In the genomic region with DNA sequence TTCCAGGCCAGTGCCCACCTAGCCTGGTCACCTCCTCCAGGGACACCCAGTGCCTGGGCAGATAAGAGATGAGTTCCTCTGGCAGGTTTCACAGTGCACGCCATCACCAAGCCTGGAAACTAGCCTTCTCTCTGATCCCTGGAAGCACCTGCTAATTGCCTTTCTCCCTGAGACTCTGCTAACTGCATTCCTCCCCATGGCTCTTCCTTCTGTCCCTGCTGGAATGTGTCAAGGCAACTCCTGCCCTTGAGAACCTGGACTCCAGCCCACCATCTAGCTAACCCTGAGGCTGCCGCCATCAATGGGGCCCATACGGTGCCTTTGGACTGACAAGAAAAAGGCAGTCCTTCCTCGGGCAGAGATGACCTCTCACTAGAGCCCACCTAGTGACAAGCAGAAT, we compare ENCODE assay signal across 17 cellular contexts. TPM values are rescaled to one million over a fixed set of nuclear protein-coding genes. Genes with fewer than 3 reads are reported as not detected.
DNase-seq lines count a peak whose midpoint lies in the region; ATAC-seq and TF ChIP-seq lines count a peak whose summit lies in the region.
"Had no signal": no experiment of that assay in that cellular context is flagged by ENCODE, and none has a peak within 500 bp of the region (broad histone marks: within the 10 kb centered on the region; RNA-seq: fewer than 3 reads in every experiment).

No MANE protein-coding gene starts in this region.

- H2AK5ac ChIP-seq in mesenchymal stem cell (ENCODE audit: low read length, severe bottlenecking), result no peak overlapping the region

- H3K4me2 ChIP-seq in mesenchymal stem cell (ENCODE audit: low read length, poor library complexity, severe bottlenecking), result no peak overlapping the region

- H3K18ac ChIP-seq in mesenchymal stem cell (ENCODE audit: low read depth in 1 of 2, low read length in 2 of 2), result no peak overlapping the region

- H3K4me1 ChIP-seq in mesenchymal stem cell (ENCODE audit: control insufficient read depth, insufficient read depth, low read depth, low read length) (no peaks in the 10 kb centered on the region), A673 (ENCODE audit: insufficient read depth, low read length, poor library complexity, severe bottlenecking) (no peaks in the 10 kb centered on the region)

- H3K36me3 ChIP-seq in mesenchymal stem cell (ENCODE audit: control insufficient read depth in 1 of 2, insufficient read depth in 2 of 2, low read depth in 1 of 2, low read length in 2 of 2) (no peaks in the 10 kb centered on the region), A673 (ENCODE audit: insufficient read depth, low read length, poor library complexity, severe bottlenecking) (no peaks in the 10 kb centered on the region)

- H3K14ac ChIP-seq in mesenchymal stem cell (ENCODE audit: low read length in 2 of 2), result no peak overlapping the region

- H3K79me1 ChIP-seq in mesenchymal stem cell (replicated peaks; ENCODE audit: low read length, poor library complexity, severe bottlenecking), result no peaks in the 10 kb centered on the region

- no peak overlapping the region for H2AFZ ChIP-seq in mesenchymal stem cell (ENCODE audit: low read depth, low read length)

- H3K9me3 ChIP-seq in T-helper 17 cell (ENCODE audit: control insufficient read depth, low read length, poor library complexity, severe bottlenecking) (no peaks in the 10 kb centered on the region), mesenchymal stem cell (ENCODE audit: control insufficient read depth, low read length) (no peaks in the 10 kb centered on the region), A673 (ENCODE audit: low read depth, low read length, poor library complexity, severe bottlenecking) (no peaks in the 10 kb centered on the region)

- no peak overlapping the region for H2BK5ac ChIP-seq in mesenchymal stem cell (ENCODE audit: low read depth, low read length, poor library complexity, severe bottlenecking)

- H4K8ac ChIP-seq in mesenchymal stem cell (ENCODE audit: low read length), result no peak overlapping the region

- no peaks in the 10 kb centered on the region for H3K9me3 Mint-ChIP-seq in activated naive CD8-positive, alpha-beta T cell treated with anti-CD3 and anti-CD28 coated beads, Interleukin-2, amount 10 ng/mL, durations not matched to agents 7 days and 5 days
- no peaks in the 10 kb centered on the region for H3K9me3 Mint-ChIP-seq in activated naive CD8-positive, alpha-beta T cell treated with anti-CD3 and anti-CD28 coated beads, Interleukin-2, amount 50 U/mL, for 24 hours
- H3K9me3 Mint-ChIP-seq: HFFc6 had no signal

- H3K4me1 Mint-ChIP-seq in activated naive CD8-positive, alpha-beta T cell treated with anti-CD3 and anti-CD28 coated beads, Interleukin-2, amount 10 ng/mL, durations not matched to agents 7 days and 5 days, result peaks cover 14% of the 10 kb centered on the region
- peaks cover 17% of the 10 kb centered on the region for H3K4me1 Mint-ChIP-seq in activated naive CD8-positive, alpha-beta T cell treated with anti-CD3 and anti-CD28 coated beads, Interleukin-2, amount 50 U/mL, for 24 hours
- peaks cover 44% of the 10 kb centered on the region for H3K4me1 Mint-ChIP-seq in T-helper 17 cell

- H4K91ac ChIP-seq in mesenchymal stem cell (ENCODE audit: low read length), result peak overlapping the region; percentile 22

- no peak overlapping the region for H2BK12ac ChIP-seq in mesenchymal stem cell (ENCODE audit: low read length in 2 of 2)

- H2BK120ac ChIP-seq in mesenchymal stem cell (ENCODE audit: low read depth, low read length), result no peak overlapping the region

- peaks cover 5 to 9% of the 10 kb centered on the region in 2 experiments for H3K27me3 ChIP-seq in mesenchymal stem cell (ENCODE audit: control insufficient read depth in 1 of 2, insufficient read depth in 1 of 2, low read length in 2 of 2)
- no peaks in the 10 kb centered on the region for H3K27me3 ChIP-seq in A673 (replicated peaks; ENCODE audit: insufficient read depth, low read depth, low read length, poor library complexity)

- 97% methylated on average over 4 of the region's 4 CpGs for WGBS in mesenchymal stem cell

- no TSS peak for BruUV-seq in A673 (replicated peaks; lab: Mats Ljungman, UMichigan)

- TF ChIP-seq CTCF in A673 (conservative IDR thresholded peaks at IDR 0.05; ENCODE audit: low read depth, low read length), result no peak
- no peak for TF ChIP-seq CTCF in RWPE1 (conservative IDR thresholded peaks at IDR 0.05; ENCODE audit: low read depth)

- no peak overlapping the region for H3K9ac ChIP-seq in mesenchymal stem cell (ENCODE audit: low read length)

- CTCF ChIA-PET in A673 (lab: Charles Lee) (no interaction called here), RWPE1 (lab: Yijun Ruan, JAX) (no interaction called here)

- POLR2A ChIA-PET in activated naive CD8-positive, alpha-beta T cell treated with anti-CD3 and anti-CD28 coated beads, Interleukin-2, amount 10 ng/mL, durations not matched to agents 7 days and 5 days (lab: Charles Lee), result no interaction called here
- POLR2A ChIA-PET in A673 (lab: Charles Lee; ENCODE audit: low non-redundant PET) (no interaction called here), RWPE1 (lab: Yijun Ruan, JAX; ENCODE audit: low non-redundant PET) (no interaction called here)

- no peaks in the 10 kb centered on the region for H3K36me3 Mint-ChIP-seq in activated naive CD8-positive, alpha-beta T cell treated with anti-CD3 and anti-CD28 coated beads, Interleukin-2, amount 10 ng/mL, durations not matched to agents 7 days and 5 days
- H3K36me3 Mint-ChIP-seq in activated naive CD8-positive, alpha-beta T cell treated with anti-CD3 and anti-CD28 coated beads, Interleukin-2, amount 50 U/mL, for 24 hours (ENCODE audit: low read depth), result no peaks in the 10 kb centered on the region
- peaks cover 8% of the 10 kb centered on the region for H3K36me3 Mint-ChIP-seq in T-helper 17 cell (ENCODE audit: low read depth)

- no peak for DNase-seq in activated naive CD8-positive, alpha-beta T cell treated with anti-CD3 and anti-CD28 coated beads, Interleukin-2, amount 10 ng/mL, durations not matched to agents 7 days and 5 days
- DNase-seq in activated naive CD8-positive, alpha-beta T cell treated with anti-CD3 and anti-CD28 coated beads, Interleukin-2, amount 50 U/mL, for 24 hours, result no peak
- DNase-seq in T-helper 17 cell (no peak), mesenchymal stem cell (no peak), NCI-H446 (lab: John Stamatoyannopoulos, UW) (no peak), A673 (ENCODE audit: low spot score) (no peak), RWPE1 (ENCODE audit: low spot score) (no peak)
- DNase-seq: ACHN; HFFc6; KG1; NCI-H1092 treated with DMSO at 0.1 percent for 48 hours; NCI-H1694; NCI-H2107; NCI-H226; NCI-H526 treated with DMSO at 0.1 percent for 48 hours; NK-92 treated with Interleukin-12 subunit alpha and Interleukin-12 subunit beta, amount 100 ng/mL, for 24 hours had no signal

- no peak for ATAC-seq in activated naive CD8-positive, alpha-beta T cell treated with anti-CD3 and anti-CD28 coated beads, Interleukin-2, amount 10 ng/mL, durations not matched to agents 7 days and 5 days (ENCODE audit: low read depth)
- no peak for ATAC-seq in activated naive CD8-positive, alpha-beta T cell treated with anti-CD3 and anti-CD28 coated beads, Interleukin-2, amount 50 U/mL, for 24 hours
- ATAC-seq in T-helper 17 cell, result no peak

- H3K27ac Mint-ChIP-seq in activated naive CD8-positive, alpha-beta T cell treated with anti-CD3 and anti-CD28 coated beads, Interleukin-2, amount 10 ng/mL, durations not matched to agents 7 days and 5 days, result peak overlapping the region; percentile 46
- H3K27ac Mint-ChIP-seq in activated naive CD8-positive, alpha-beta T cell treated with anti-CD3 and anti-CD28 coated beads, Interleukin-2, amount 50 U/mL, for 24 hours, result no peak overlapping the region
- H3K27ac Mint-ChIP-seq in T-helper 17 cell, result peak overlapping the region; percentile 95
- H3K27ac Mint-ChIP-seq: HFFc6 had no signal

- H3K4ac ChIP-seq in mesenchymal stem cell (ENCODE audit: low read depth in 1 of 2, low read length in 2 of 2), result no peak overlapping the region

- H3K4me3 ChIP-seq in mesenchymal stem cell (ENCODE audit: insufficient read depth in 1 of 2, low read depth in 1 of 2, low read length in 2 of 2) (no peak overlapping the region), A673 (ENCODE audit: low read depth, low read length, poor library complexity, severe bottlenecking) (no peak overlapping the region)

- H3K27ac ChIP-seq in mesenchymal stem cell (ENCODE audit: low read length, poor library complexity, severe bottlenecking) (no peak overlapping the region), A673 (ENCODE audit: low read depth, low read length, poor library complexity, severe bottlenecking) (no peak overlapping the region), RWPE1 (no peak overlapping the region)

- H2BK15ac ChIP-seq in mesenchymal stem cell (ENCODE audit: low read depth, poor library complexity, severe bottlenecking), result no peak overlapping the region

- H3K23ac ChIP-seq in mesenchymal stem cell (ENCODE audit: low read length in 2 of 2), result no peak overlapping the region

- H3K4me3 Mint-ChIP-seq in activated naive CD8-positive, alpha-beta T cell treated with anti-CD3 and anti-CD28 coated beads, Interleukin-2, amount 10 ng/mL, durations not matched to agents 7 days and 5 days, result no peak overlapping the region
- H3K4me3 Mint-ChIP-seq in activated naive CD8-positive, alpha-beta T cell treated with anti-CD3 and anti-CD28 coated beads, Interleukin-2, amount 50 U/mL, for 24 hours, result no peak overlapping the region
- peak overlapping the region; percentile 81 for H3K4me3 Mint-ChIP-seq in T-helper 17 cell
- H3K4me3 Mint-ChIP-seq: HFFc6 had no signal

- H3K27me3 Mint-ChIP-seq in activated naive CD8-positive, alpha-beta T cell treated with anti-CD3 and anti-CD28 coated beads, Interleukin-2, amount 10 ng/mL, durations not matched to agents 7 days and 5 days, result no peaks in the 10 kb centered on the region
- H3K27me3 Mint-ChIP-seq in activated naive CD8-positive, alpha-beta T cell treated with anti-CD3 and anti-CD28 coated beads, Interleukin-2, amount 50 U/mL, for 24 hours, result no peaks in the 10 kb centered on the region
- no peaks in the 10 kb centered on the region for H3K27me3 Mint-ChIP-seq in T-helper 17 cell

- intact Hi-C loops in A673 (cut with micrococcal nuclease; ENCODE audit: unreplicated experiment), result no loop called here

RNA-seq across cellular contexts. Expression of a gene that starts 18.5 kb away (rescaled TPM):
- 10 to 100 TPM; 22.3 to 26.9 TPM for total RNA-seq in activated naive CD8-positive, alpha-beta T cell treated with anti-CD3 and anti-CD28 coated beads, Interleukin-2, amount 10 ng/mL, durations not matched to agents 7 days and 5 days
- total RNA-seq in T-helper 17 cell (10 to 100 TPM; 33.4 to 72.9 TPM), A673 (2021) (0.26 and 0.31 TPM in 2 replicates)
- polyA plus RNA-seq in mesenchymal stem cell (2013, experiment 1 of 2), result 3.8 TPM
- polyA plus RNA-seq in mesenchymal stem cell (2013, experiment 2 of 2), result 3.9 TPM
- total RNA-seq: H4, HFFc6 had no signal

Comparison
In these comparisons a context has a peak if more than half of its experiments do, and no peak if none do; other contexts are left out.
1. RNA of a gene that starts 18.5 kb away (total RNA-seq): 33.4 to 72.9 TPM in T-helper 17 cell and 22.3 to 26.9 TPM in activated naive CD8-positive, alpha-beta T cell treated with anti-CD3 and anti-CD28 coated beads, Interleukin-2, amount 10 ng/mL, durations not matched to agents 7 days and 5 days; 0.26 to 0.31 TPM in A673; every median in the first group is over 10 times any median in the second.